In the genomic region with DNA sequence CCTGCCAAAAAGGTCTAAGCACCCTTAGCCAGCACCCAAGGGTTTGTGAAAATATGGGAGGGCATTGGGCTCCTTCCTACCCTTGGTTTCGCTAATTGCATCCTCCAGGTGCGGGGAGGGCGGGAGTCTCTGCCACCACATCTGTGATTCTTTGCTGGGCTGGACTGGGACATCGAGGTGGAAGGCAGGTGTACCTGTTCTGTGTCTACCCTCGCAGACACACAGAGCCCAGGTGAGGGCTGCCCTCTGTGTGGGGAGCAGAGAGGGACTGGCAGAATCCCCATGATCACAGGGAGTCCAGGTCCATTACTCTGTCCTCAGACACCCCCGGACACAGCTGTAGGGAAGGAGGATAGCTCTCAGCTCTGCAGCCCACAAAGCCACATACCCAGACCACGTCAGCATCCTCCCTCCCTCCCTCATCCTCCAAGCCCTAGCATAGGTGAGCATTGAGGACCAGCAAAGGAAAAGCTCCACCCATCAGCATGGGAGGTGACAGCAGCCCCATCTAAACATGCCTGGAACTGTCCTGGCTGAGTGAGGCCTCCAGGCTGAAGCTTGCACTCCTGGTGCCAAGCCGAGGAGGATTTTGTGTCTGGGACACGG, we compare ENCODE assay signal across 14 cellular contexts. TPM values are rescaled to one million over a fixed set of nuclear protein-coding genes. Genes with fewer than 3 reads are reported as not detected.
DNase-seq lines count a peak whose midpoint lies in the region.
"Had no signal": no experiment of that assay in that cellular context is flagged by ENCODE, and none has a peak within 500 bp of the region (broad histone marks: within the 10 kb centered on the region; RNA-seq: fewer than 3 reads in every experiment).

No MANE protein-coding gene starts in this region.

- H3K27me3 Mint-ChIP-seq in activated T-helper 2 cell treated with anti-CD3 and anti-CD28 coated beads, Interferon-gamma antibody, Interleukin-2, Interleukin-4, amounts not matched to agents 10 μg/mL and 5 μg/mL and 100 μg/mL, durations not matched to agents 14 hours and 24 hours and 36 hours (ENCODE audit: low read depth): no peaks in the 10 kb centered on the region

- no peak overlapping the region for H3K9ac ChIP-seq in mesenchymal stem cell (ENCODE audit: low read length)

- no peak overlapping the region for H3K14ac ChIP-seq in mesenchymal stem cell (ENCODE audit: low read length in 2 of 2)

- no peak overlapping the region for H4K91ac ChIP-seq in mesenchymal stem cell (ENCODE audit: low read length)

- H3K36me3 Mint-ChIP-seq in activated T-helper 2 cell treated with anti-CD3 and anti-CD28 coated beads, Interferon-gamma antibody, Interleukin-2, Interleukin-4, amounts not matched to agents 10 μg/mL and 5 μg/mL and 100 μg/mL, durations not matched to agents 14 hours and 24 hours and 36 hours (ENCODE audit: low read depth): no peaks in the 10 kb centered on the region
- H3K36me3 Mint-ChIP-seq: stimulated activated naive B cell treated with anti-CD40 and anti-IgM and Interleukin-4, amounts not matched to agents 10 μg/mL and 1 μg/mL and 100 μg/mL, for 72 hours had no signal

- no peaks in the 10 kb centered on the region for H3K9me3 ChIP-seq in mesenchymal stem cell (ENCODE audit: control insufficient read depth, low read length)
- H3K9me3 ChIP-seq: gastroesophageal sphincter had no signal

- peak overlapping the region; percentile 53 for H3K27ac Mint-ChIP-seq in activated T-helper 2 cell treated with anti-CD3 and anti-CD28 coated beads, Interferon-gamma antibody, Interleukin-2, Interleukin-4, amounts not matched to agents 10 μg/mL and 5 μg/mL and 100 μg/mL, durations not matched to agents 14 hours and 24 hours and 36 hours
- H3K27ac Mint-ChIP-seq: stimulated activated naive B cell treated with anti-CD40 and anti-IgM and Interleukin-4, amounts not matched to agents 10 μg/mL and 1 μg/mL and 100 μg/mL, for 72 hours had no signal

- no peaks in the 10 kb centered on the region for H3K36me3 ChIP-seq in mesenchymal stem cell (ENCODE audit: control insufficient read depth in 1 of 2, insufficient read depth in 2 of 2, low read depth in 1 of 2, low read length in 2 of 2)
- H3K36me3 ChIP-seq: gastroesophageal sphincter had no signal

- H3K27me3 ChIP-seq in mesenchymal stem cell (ENCODE audit: control insufficient read depth in 1 of 2, insufficient read depth in 1 of 2, low read length in 2 of 2): peaks cover 0 to 16% of the 10 kb centered on the region in 2 experiments
- H3K27me3 ChIP-seq: gastroesophageal sphincter had no signal

- H3K4me3 ChIP-seq in mesenchymal stem cell (ENCODE audit: insufficient read depth in 1 of 2, low read depth in 1 of 2, low read length in 2 of 2): no peak overlapping the region
- H3K4me3 ChIP-seq: dorsolateral prefrontal cortex, gastroesophageal sphincter had no signal

- no peak overlapping the region for H2BK12ac ChIP-seq in mesenchymal stem cell (ENCODE audit: low read length in 2 of 2)

- no peak overlapping the region for H3K27ac ChIP-seq in mesenchymal stem cell (ENCODE audit: low read length, poor library complexity, severe bottlenecking)
- H3K27ac ChIP-seq: dorsolateral prefrontal cortex, gastroesophageal sphincter had no signal

- H3K4me3 Mint-ChIP-seq in activated T-helper 2 cell treated with anti-CD3 and anti-CD28 coated beads, Interferon-gamma antibody, Interleukin-2, Interleukin-4, amounts not matched to agents 10 μg/mL and 5 μg/mL and 100 μg/mL, durations not matched to agents 14 hours and 24 hours and 36 hours (ENCODE audit: low read depth): peak overlapping the region; percentile 14
- H3K4me3 Mint-ChIP-seq: stimulated activated naive B cell treated with anti-CD40 and anti-IgM and Interleukin-4, amounts not matched to agents 10 μg/mL and 1 μg/mL and 100 μg/mL, for 72 hours had no signal

- no peaks in the 10 kb centered on the region for H3K9me3 Mint-ChIP-seq in activated T-helper 2 cell treated with anti-CD3 and anti-CD28 coated beads, Interferon-gamma antibody, Interleukin-2, Interleukin-4, amounts not matched to agents 10 μg/mL and 5 μg/mL and 100 μg/mL, durations not matched to agents 14 hours and 24 hours and 36 hours
- H3K9me3 Mint-ChIP-seq: stimulated activated naive B cell treated with anti-CD40 and anti-IgM and Interleukin-4, amounts not matched to agents 10 μg/mL and 1 μg/mL and 100 μg/mL, for 72 hours had no signal

- H2BK15ac ChIP-seq in mesenchymal stem cell (ENCODE audit: low read depth, poor library complexity, severe bottlenecking): peak overlapping the region; percentile 0

- peaks cover 34% of the 10 kb centered on the region for H3K4me1 Mint-ChIP-seq in activated T-helper 2 cell treated with anti-CD3 and anti-CD28 coated beads, Interferon-gamma antibody, Interleukin-2, Interleukin-4, amounts not matched to agents 10 μg/mL and 5 μg/mL and 100 μg/mL, durations not matched to agents 14 hours and 24 hours and 36 hours (ENCODE audit: low read depth)

- H4K8ac ChIP-seq in mesenchymal stem cell (ENCODE audit: low read length): no peak overlapping the region

- DNase-seq in stimulated activated naive CD4-positive, alpha-beta T cell treated with Interleukin-2 at 50 U/mL for 16 hours (lab: John Stamatoyannopoulos, UW): peak; percentile 10
- DNase-seq in stimulated activated naive CD4-positive, alpha-beta T cell (lab: John Stamatoyannopoulos, UW): no peak
- DNase-seq in activated T-helper 2 cell treated with anti-CD3 and anti-CD28 coated beads, Interferon-gamma antibody, Interleukin-2, Interleukin-4, amounts not matched to agents 10 μg/mL and 5 μg/mL and 100 μg/mL, durations not matched to agents 14 hours and 24 hours and 36 hours (ENCODE audit: low spot score): peak; percentile 38
- DNase-seq in mesenchymal stem cell (no peak), ureter (ENCODE audit: low spot score) (peak; percentile 62), middle frontal gyrus (ENCODE audit: extremely low spot score, low spot score) (no peak), T1000 (lab: John Stamatoyannopoulos, UW) (no peak), inferior parietal cortex (ENCODE audit: extremely low spot score) (no peak)
- DNase-seq: amniotic stem cell; dorsolateral prefrontal cortex; NCI-H1436 treated with DMSO at 0.1 percent for 48 hours; NCI-H82; stimulated activated naive B cell treated with anti-CD40 and anti-IgM and Interleukin-4, amounts not matched to agents 10 μg/mL and 1 μg/mL and 100 μg/mL, for 72 hours had no signal

- no peak overlapping the region for H2AFZ ChIP-seq in mesenchymal stem cell (ENCODE audit: low read depth, low read length)

- no peak overlapping the region for H2BK120ac ChIP-seq in mesenchymal stem cell (ENCODE audit: low read depth, low read length)

- no peak overlapping the region for H2BK5ac ChIP-seq in mesenchymal stem cell (ENCODE audit: low read depth, low read length, poor library complexity, severe bottlenecking)

- H2AK5ac ChIP-seq in mesenchymal stem cell (ENCODE audit: low read length, severe bottlenecking): no peak overlapping the region

- H3K4me2 ChIP-seq in mesenchymal stem cell (ENCODE audit: low read length, poor library complexity, severe bottlenecking): no peak overlapping the region

- H3K18ac ChIP-seq in mesenchymal stem cell (ENCODE audit: low read depth in 1 of 2, low read length in 2 of 2): no peak overlapping the region

- no peak overlapping the region for H3K23ac ChIP-seq in mesenchymal stem cell (ENCODE audit: low read length in 2 of 2)

- H3K4me1 ChIP-seq in mesenchymal stem cell (ENCODE audit: control insufficient read depth, insufficient read depth, low read depth, low read length): peaks cover 2% of the 10 kb centered on the region
- H3K4me1 ChIP-seq: gastroesophageal sphincter had no signal

- no peak overlapping the region for H3K4ac ChIP-seq in mesenchymal stem cell (ENCODE audit: low read depth in 1 of 2, low read length in 2 of 2)

- H3K79me1 ChIP-seq in mesenchymal stem cell (replicated peaks; ENCODE audit: low read length, poor library complexity, severe bottlenecking): no peaks in the 10 kb centered on the region

- intact Hi-C loops in activated T-helper 2 cell treated with anti-CD3 and anti-CD28 coated beads, Interferon-gamma antibody, Interleukin-2, Interleukin-4, amounts not matched to agents 10 μg/mL and 5 μg/mL and 100 μg/mL, durations not matched to agents 14 hours and 24 hours and 36 hours (cut with micrococcal nuclease): loop anchor here (2.0 kb wide), 2 partner anchors 37 to 81 kb away; no protein-coding TSS in a partner anchor

- WGBS in mesenchymal stem cell: 94% methylated on average over 9 of the region's 9 CpGs

RNA-seq across cellular contexts. Expression of a gene that starts 49.8 kb away (rescaled TPM):
- total RNA-seq in activated T-helper 2 cell treated with anti-CD3 and anti-CD28 coated beads, Interferon-gamma antibody, Interleukin-2, Interleukin-4, amounts not matched to agents 10 μg/mL and 5 μg/mL and 100 μg/mL, durations not matched to agents 14 hours and 24 hours and 36 hours: 1.8 and 2.0 TPM in 2 replicates
- 0.70 TPM for polyA plus RNA-seq in mesenchymal stem cell (2013, experiment 1 of 2)
- polyA plus RNA-seq in mesenchymal stem cell (2013, experiment 2 of 2): 0.74 TPM
- 9.9 TPM for total RNA-seq in ureter

Comparison
In these comparisons a context has a peak if more than half of its experiments do, and no peak if none do; other contexts are left out.
1. DNase-seq: peak in stimulated activated naive CD4-positive, alpha-beta T cell treated with Interleukin-2 at 50 U/mL for 16 hours (single experiment), activated T-helper 2 cell treated with anti-CD3 and anti-CD28 coated beads, Interferon-gamma antibody, Interleukin-2, Interleukin-4, amounts not matched to agents 10 μg/mL and 5 μg/mL and 100 μg/mL, durations not matched to agents 14 hours and 24 hours and 36 hours (single experiment) and ureter (single experiment); none in stimulated activated naive CD4-positive, alpha-beta T cell (0 of 6), mesenchymal stem cell (single experiment), middle frontal gyrus (single experiment), T1000 (single experiment) and inferior parietal cortex (single experiment).